25 cellular contexts compared by ENCODE assay signal in genomic region chr5:175820230-175820629, GRCh38. TPM values are rescaled to one million over a fixed set of nuclear protein-coding genes. Genes with fewer than 3 reads are reported as not detected.
"Had no signal": no experiment of that assay in that cellular context is flagged by ENCODE, and none has a peak within 500 bp of the region (broad histone marks: within the 10 kb centered on the region; RNA-seq: fewer than 3 reads in every experiment).

No MANE protein-coding gene starts in this region.

- H3K4me1 ChIP-seq: tibial nerve had no signal

- ATAC-seq: esophagus mucosa; left lobe of liver; mucosa of descending colon; naive thymus-derived CD8-positive, alpha-beta T cell; sciatic nerve; stimulated activated naive B cell treated with anti-CD40 and anti-IgM and Interleukin-4, amounts not matched to agents 10 μg/mL and 1 μg/mL and 100 μg/mL, for 72 hours; stimulated activated naive CD8-positive, alpha-beta T cell treated with anti-CD3 and anti-CD28 coated beads, Interleukin-15, amount 100 ng/mL, for 72 hours had no signal

- H3K27ac ChIP-seq: neutrophil, skin epidermis, testis, tibial nerve had no signal

- H3K27me3 ChIP-seq: testis, tibial nerve had no signal

- FAIRE-seq: endometrium, frontal cortex had no signal

- H3K9me3 ChIP-seq: mucosa of descending colon, neutrophil, testis had no signal

- H3K36me3 ChIP-seq: neutrophil, tibial nerve had no signal

- DNase-seq: effector memory CD4-positive, alpha-beta T cell; islet precursor cell; mammary epithelial cell; mucosa of descending colon; naive thymus-derived CD8-positive, alpha-beta T cell; stimulated activated CD4-positive, alpha-beta T cell treated with anti-CD3 and anti-CD28 coated beads, Interleukin-2, amount 100 ng/mL, for 24 hours; stimulated activated CD4-positive, alpha-beta T cell treated with anti-CD3 and anti-CD28 coated beads, Interleukin-4, amount 100 ng/mL, for 4 hours; stimulated activated naive B cell treated with anti-CD40 and anti-IgM and Interleukin-4, amounts not matched to agents 10 μg/mL and 1 μg/mL and 100 μg/mL, for 72 hours; stimulated activated naive CD8-positive, alpha-beta T cell treated with anti-CD3 and anti-CD28 coated beads, Interleukin-15, amount 100 ng/mL, for 72 hours; testis had no signal

- H3K4me3 ChIP-seq: mucosa of descending colon, skin epidermis, testis, tibial nerve had no signal

RNA-seq across cellular contexts. Expression of gene CPLX2, which starts 51.1 kb away (rescaled TPM):
- total RNA-seq: esophagus mucosa; fibroblast of lung; left lobe of liver; lower leg skin; mammary epithelial cell; mesenteric fat pad; naive thymus-derived CD8-positive, alpha-beta T cell; osteocyte; pulmonary artery endothelial cell; sciatic nerve; subcutaneous adipose tissue; tibial nerve; ureter had no signal
- polyA plus RNA-seq: mammary epithelial cell; naive thymus-derived CD8-positive, alpha-beta T cell had no signal
